Comparison of ENCODE assay signal across 8 cellular contexts in the genomic region with DNA sequence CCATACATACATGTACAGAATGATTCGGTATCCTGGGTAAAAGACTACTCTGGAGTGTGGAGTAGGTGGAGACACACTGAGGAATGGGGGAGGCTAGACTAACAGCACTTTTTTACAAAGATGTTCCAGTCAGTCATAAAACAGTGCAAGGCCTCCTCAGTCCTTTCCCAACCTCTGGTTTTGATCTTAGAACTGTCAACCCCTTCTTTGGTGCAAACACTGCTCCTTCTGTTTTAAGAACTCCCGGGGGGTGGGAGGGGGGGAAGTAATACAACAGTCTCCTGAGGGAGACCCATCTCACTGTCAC.
DNase-seq lines count a peak whose midpoint lies in the region; ATAC-seq and TF ChIP-seq lines count a peak whose summit lies in the region.

No MANE protein-coding gene starts in this region.

- H3K27me3 ChIP-seq in rectal smooth muscle tissue (ENCODE audit: control insufficient read depth, insufficient read depth, low read length), result no peaks in the 10 kb centered on the region

- H3K4me3 ChIP-seq in GM12864 (ENCODE audit: low read depth, low read length) (peak overlapping the region; percentile 63; the same call in 1 of the 2 replicates), fibroblast of pulmonary artery (replicated peaks; ENCODE audit: low read depth, low read length) (peak overlapping the region; percentile 71), rectal smooth muscle tissue (ENCODE audit: low read length) (peak overlapping the region; percentile 74)

- TF ChIP-seq CTCF in GM12864 (IDR thresholded peaks at IDR 0.05; ENCODE audit: low read depth, low read length, missing control alignments), result no peak
- TF ChIP-seq CTCF in fibroblast of pulmonary artery (IDR thresholded peaks at IDR 0.05; ENCODE audit: low read length, missing control alignments), result no peak

- H3K9ac ChIP-seq in rectal smooth muscle tissue (ENCODE audit: low read length), result no peak overlapping the region

- DNase-seq in GM12864 (ENCODE audit: low read depth), result no peak
- DNase-seq in fibroblast of pulmonary artery (ENCODE audit: low read depth), result no peak
- DNase-seq in MV-4-11 (lab: John Stamatoyannopoulos, UW), result no peak
- no peak for DNase-seq in retina

- ATAC-seq in SK-N-SH treated with all-trans-retinoic acid at 6 μM for 48 hours (peak; percentile 21), HG02852 (IDR thresholded peaks at IDR 0.05; ENCODE audit: unreplicated experiment) (no peak), GM18520 (IDR thresholded peaks at IDR 0.05; ENCODE audit: unreplicated experiment) (no peak)

- no peaks in the 10 kb centered on the region for H3K36me3 ChIP-seq in rectal smooth muscle tissue (ENCODE audit: control insufficient read depth, insufficient read depth, low read length)

- H3K4me1 ChIP-seq in rectal smooth muscle tissue (ENCODE audit: control insufficient read depth, insufficient read depth, low read length), result peaks cover 17% of the 10 kb centered on the region

- peak overlapping the region; percentile 94 for H3K27ac ChIP-seq in rectal smooth muscle tissue (ENCODE audit: low read depth, low read length)

TF ChIP-seq in SK-N-SH treated with all-trans-retinoic acid at 6 μM for 48 hours, 23 proteins besides CTCF, POLR2A, EP300 and RAD21:
- TF ChIP-seq ARNTL (CRISPR knock-in tag; IDR thresholded peaks at IDR 0.05; ENCODE audit: borderline replicate concordance, low read depth) (no peak), ZNF8 (CRISPR knock-in tag; IDR thresholded peaks at IDR 0.05) (no peak), BACH2 (CRISPR knock-in tag; IDR thresholded peaks at IDR 0.05; ENCODE audit: borderline replicate concordance) (no peak), OSR1 (CRISPR knock-in tag; IDR thresholded peaks at IDR 0.05) (no peak), ZNF565 (CRISPR knock-in tag; conservative IDR thresholded peaks at IDR 0.05; ENCODE audit: low read depth) (no peak), RARB (CRISPR knock-in tag; IDR thresholded peaks at IDR 0.05) (no peak), SNAI2 (CRISPR knock-in tag; IDR thresholded peaks at IDR 0.05) (no peak), ZFP3 (CRISPR knock-in tag; IDR thresholded peaks at IDR 0.05) (no peak), ZNF70 (CRISPR knock-in tag; IDR thresholded peaks at IDR 0.05) (no peak), ESRRG (CRISPR knock-in tag; IDR thresholded peaks at IDR 0.05) (no peak), TCF4 (CRISPR knock-in tag; IDR thresholded peaks at IDR 0.05; ENCODE audit: borderline replicate concordance) (no peak), TOX (CRISPR knock-in tag; IDR thresholded peaks at IDR 0.05; ENCODE audit: borderline replicate concordance) (no peak), PPARA (CRISPR knock-in tag; IDR thresholded peaks at IDR 0.05; ENCODE audit: borderline replicate concordance) (no peak), ISL1 (CRISPR knock-in tag; IDR thresholded peaks at IDR 0.05) (no peak), CSDC2 (CRISPR knock-in tag; IDR thresholded peaks at IDR 0.05) (no peak)
- TF ChIP-seq, protein P1, sequence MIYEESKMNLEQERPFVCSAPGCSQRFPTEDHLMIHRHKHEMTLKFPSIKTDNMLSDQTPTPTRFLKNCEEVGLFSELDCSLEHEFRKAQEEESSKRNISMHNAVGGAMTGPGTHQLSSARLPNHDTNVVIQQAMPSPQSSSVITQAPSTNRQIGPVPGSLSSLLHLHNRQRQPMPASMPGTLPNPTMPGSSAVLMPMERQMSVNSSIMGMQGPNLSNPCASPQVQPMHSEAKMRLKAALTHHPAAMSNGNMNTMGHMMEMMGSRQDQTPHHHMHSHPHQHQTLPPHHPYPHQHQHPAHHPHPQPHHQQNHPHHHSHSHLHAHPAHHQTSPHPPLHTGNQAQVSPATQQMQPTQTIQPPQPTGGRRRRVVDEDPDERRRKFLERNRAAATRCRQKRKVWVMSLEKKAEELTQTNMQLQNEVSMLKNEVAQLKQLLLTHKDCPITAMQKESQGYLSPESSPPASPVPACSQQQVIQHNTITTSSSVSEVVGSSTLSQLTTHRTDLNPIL (CRISPR knock-in tag; IDR thresholded peaks at IDR 0.05; ENCODE audit: low read depth), result no peak
- TF ChIP-seq, protein P2, sequence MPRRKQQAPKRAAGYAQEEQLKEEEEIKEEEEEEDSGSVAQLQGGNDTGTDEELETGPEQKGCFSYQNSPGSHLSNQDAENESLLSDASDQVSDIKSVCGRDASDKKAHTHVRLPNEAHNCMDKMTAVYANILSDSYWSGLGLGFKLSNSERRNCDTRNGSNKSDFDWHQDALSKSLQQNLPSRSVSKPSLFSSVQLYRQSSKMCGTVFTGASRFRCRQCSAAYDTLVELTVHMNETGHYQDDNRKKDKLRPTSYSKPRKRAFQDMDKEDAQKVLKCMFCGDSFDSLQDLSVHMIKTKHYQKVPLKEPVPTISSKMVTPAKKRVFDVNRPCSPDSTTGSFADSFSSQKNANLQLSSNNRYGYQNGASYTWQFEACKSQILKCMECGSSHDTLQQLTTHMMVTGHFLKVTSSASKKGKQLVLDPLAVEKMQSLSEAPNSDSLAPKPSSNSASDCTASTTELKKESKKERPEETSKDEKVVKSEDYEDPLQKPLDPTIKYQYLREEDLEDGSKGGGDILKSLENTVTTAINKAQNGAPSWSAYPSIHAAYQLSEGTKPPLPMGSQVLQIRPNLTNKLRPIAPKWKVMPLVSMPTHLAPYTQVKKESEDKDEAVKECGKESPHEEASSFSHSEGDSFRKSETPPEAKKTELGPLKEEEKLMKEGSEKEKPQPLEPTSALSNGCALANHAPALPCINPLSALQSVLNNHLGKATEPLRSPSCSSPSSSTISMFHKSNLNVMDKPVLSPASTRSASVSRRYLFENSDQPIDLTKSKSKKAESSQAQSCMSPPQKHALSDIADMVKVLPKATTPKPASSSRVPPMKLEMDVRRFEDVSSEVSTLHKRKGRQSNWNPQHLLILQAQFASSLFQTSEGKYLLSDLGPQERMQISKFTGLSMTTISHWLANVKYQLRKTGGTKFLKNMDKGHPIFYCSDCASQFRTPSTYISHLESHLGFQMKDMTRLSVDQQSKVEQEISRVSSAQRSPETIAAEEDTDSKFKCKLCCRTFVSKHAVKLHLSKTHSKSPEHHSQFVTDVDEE (CRISPR knock-in tag; IDR thresholded peaks at IDR 0.05), result no peak
- TF ChIP-seq, protein P3, sequence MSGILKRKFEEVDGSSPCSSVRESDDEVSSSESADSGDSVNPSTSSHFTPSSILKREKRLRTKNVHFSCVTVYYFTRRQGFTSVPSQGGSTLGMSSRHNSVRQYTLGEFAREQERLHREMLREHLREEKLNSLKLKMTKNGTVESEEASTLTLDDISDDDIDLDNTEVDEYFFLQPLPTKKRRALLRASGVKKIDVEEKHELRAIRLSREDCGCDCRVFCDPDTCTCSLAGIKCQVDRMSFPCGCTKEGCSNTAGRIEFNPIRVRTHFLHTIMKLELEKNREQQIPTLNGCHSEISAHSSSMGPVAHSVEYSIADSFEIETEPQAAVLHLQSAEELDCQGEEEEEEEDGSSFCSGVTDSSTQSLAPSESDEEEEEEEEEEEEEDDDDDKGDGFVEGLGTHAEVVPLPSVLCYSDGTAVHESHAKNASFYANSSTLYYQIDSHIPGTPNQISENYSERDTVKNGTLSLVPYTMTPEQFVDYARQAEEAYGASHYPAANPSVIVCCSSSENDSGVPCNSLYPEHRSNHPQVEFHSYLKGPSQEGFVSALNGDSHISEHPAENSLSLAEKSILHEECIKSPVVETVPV (CRISPR knock-in tag; IDR thresholded peaks at IDR 0.05), result no peak
